1 cellular context compared by ENCODE assay signal in the genomic region with DNA sequence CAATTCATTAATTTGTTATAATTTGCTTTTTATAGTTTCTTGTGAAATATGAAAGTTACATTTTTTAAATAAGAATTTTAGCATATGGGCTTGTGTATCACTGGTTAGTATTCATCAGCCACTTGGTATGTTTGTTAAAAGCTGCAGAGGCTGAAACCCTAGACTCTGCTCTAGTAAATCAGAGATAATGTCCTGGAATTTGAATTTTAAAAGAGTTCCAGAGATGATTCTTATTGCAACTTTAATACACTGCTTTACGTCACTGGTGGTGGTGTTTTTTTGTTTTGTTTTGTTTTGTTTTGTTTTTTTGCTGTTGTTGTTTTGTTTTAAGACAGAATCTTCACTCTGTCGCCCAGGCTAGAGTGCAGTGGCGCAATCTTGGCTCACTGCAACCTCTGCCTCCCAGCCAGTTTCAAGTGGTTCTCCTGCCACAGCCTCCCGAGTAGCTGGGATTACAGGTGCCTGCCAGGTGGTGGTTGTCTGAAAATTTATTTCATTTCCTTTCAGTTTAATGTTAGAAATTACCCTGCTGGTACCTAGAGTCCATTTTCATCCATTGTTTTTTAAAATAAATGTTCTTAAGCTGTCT.
TF ChIP-seq lines count a peak whose summit lies in the region.

No MANE protein-coding gene starts in this region.

TF ChIP-seq in SK-N-SH treated with all-trans-retinoic acid at 6 μM for 48 hours, 23 proteins besides CTCF, POLR2A, EP300 and RAD21 (continued from another document):
- TF ChIP-seq, protein P1, sequence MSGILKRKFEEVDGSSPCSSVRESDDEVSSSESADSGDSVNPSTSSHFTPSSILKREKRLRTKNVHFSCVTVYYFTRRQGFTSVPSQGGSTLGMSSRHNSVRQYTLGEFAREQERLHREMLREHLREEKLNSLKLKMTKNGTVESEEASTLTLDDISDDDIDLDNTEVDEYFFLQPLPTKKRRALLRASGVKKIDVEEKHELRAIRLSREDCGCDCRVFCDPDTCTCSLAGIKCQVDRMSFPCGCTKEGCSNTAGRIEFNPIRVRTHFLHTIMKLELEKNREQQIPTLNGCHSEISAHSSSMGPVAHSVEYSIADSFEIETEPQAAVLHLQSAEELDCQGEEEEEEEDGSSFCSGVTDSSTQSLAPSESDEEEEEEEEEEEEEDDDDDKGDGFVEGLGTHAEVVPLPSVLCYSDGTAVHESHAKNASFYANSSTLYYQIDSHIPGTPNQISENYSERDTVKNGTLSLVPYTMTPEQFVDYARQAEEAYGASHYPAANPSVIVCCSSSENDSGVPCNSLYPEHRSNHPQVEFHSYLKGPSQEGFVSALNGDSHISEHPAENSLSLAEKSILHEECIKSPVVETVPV (CRISPR knock-in tag; IDR thresholded peaks at IDR 0.05), result no peak
- TF ChIP-seq OSR1 (CRISPR knock-in tag; IDR thresholded peaks at IDR 0.05), result no peak
- TF ChIP-seq ZFP30 (CRISPR knock-in tag; IDR thresholded peaks at IDR 0.05), result no peak
- TF ChIP-seq, protein P2, sequence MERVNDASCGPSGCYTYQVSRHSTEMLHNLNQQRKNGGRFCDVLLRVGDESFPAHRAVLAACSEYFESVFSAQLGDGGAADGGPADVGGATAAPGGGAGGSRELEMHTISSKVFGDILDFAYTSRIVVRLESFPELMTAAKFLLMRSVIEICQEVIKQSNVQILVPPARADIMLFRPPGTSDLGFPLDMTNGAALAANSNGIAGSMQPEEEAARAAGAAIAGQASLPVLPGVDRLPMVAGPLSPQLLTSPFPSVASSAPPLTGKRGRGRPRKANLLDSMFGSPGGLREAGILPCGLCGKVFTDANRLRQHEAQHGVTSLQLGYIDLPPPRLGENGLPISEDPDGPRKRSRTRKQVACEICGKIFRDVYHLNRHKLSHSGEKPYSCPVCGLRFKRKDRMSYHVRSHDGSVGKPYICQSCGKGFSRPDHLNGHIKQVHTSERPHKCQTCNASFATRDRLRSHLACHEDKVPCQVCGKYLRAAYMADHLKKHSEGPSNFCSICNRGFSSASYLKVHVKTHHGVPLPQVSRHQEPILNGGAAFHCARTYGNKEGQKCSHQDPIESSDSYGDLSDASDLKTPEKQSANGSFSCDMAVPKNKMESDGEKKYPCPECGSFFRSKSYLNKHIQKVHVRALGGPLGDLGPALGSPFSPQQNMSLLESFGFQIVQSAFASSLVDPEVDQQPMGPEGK (CRISPR knock-in tag; IDR thresholded peaks at IDR 0.05; ENCODE audit: borderline replicate concordance), result no peak
- TF ChIP-seq ZNF70 (CRISPR knock-in tag; IDR thresholded peaks at IDR 0.05), result no peak
- no peak for TF ChIP-seq ISL1 (CRISPR knock-in tag; IDR thresholded peaks at IDR 0.05)
- no peak for TF ChIP-seq BACH2 (CRISPR knock-in tag; IDR thresholded peaks at IDR 0.05; ENCODE audit: borderline replicate concordance)
- TF ChIP-seq, protein P3, sequence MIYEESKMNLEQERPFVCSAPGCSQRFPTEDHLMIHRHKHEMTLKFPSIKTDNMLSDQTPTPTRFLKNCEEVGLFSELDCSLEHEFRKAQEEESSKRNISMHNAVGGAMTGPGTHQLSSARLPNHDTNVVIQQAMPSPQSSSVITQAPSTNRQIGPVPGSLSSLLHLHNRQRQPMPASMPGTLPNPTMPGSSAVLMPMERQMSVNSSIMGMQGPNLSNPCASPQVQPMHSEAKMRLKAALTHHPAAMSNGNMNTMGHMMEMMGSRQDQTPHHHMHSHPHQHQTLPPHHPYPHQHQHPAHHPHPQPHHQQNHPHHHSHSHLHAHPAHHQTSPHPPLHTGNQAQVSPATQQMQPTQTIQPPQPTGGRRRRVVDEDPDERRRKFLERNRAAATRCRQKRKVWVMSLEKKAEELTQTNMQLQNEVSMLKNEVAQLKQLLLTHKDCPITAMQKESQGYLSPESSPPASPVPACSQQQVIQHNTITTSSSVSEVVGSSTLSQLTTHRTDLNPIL (CRISPR knock-in tag; IDR thresholded peaks at IDR 0.05; ENCODE audit: low read depth), result no peak
- no peak for TF ChIP-seq ZNF565 (CRISPR knock-in tag; conservative IDR thresholded peaks at IDR 0.05; ENCODE audit: low read depth)
- TF ChIP-seq TOX (CRISPR knock-in tag; IDR thresholded peaks at IDR 0.05; ENCODE audit: borderline replicate concordance), result no peak
- no peak for TF ChIP-seq ZFP3 (CRISPR knock-in tag; IDR thresholded peaks at IDR 0.05)
- TF ChIP-seq, protein P4, sequence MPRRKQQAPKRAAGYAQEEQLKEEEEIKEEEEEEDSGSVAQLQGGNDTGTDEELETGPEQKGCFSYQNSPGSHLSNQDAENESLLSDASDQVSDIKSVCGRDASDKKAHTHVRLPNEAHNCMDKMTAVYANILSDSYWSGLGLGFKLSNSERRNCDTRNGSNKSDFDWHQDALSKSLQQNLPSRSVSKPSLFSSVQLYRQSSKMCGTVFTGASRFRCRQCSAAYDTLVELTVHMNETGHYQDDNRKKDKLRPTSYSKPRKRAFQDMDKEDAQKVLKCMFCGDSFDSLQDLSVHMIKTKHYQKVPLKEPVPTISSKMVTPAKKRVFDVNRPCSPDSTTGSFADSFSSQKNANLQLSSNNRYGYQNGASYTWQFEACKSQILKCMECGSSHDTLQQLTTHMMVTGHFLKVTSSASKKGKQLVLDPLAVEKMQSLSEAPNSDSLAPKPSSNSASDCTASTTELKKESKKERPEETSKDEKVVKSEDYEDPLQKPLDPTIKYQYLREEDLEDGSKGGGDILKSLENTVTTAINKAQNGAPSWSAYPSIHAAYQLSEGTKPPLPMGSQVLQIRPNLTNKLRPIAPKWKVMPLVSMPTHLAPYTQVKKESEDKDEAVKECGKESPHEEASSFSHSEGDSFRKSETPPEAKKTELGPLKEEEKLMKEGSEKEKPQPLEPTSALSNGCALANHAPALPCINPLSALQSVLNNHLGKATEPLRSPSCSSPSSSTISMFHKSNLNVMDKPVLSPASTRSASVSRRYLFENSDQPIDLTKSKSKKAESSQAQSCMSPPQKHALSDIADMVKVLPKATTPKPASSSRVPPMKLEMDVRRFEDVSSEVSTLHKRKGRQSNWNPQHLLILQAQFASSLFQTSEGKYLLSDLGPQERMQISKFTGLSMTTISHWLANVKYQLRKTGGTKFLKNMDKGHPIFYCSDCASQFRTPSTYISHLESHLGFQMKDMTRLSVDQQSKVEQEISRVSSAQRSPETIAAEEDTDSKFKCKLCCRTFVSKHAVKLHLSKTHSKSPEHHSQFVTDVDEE (CRISPR knock-in tag; IDR thresholded peaks at IDR 0.05), result no peak
- no peak for TF ChIP-seq ESRRG (CRISPR knock-in tag; IDR thresholded peaks at IDR 0.05)
- no peak for TF ChIP-seq GLIS3 (CRISPR knock-in tag; IDR thresholded peaks at IDR 0.05)
- no peak for TF ChIP-seq CSDC2 (CRISPR knock-in tag; IDR thresholded peaks at IDR 0.05)
- TF ChIP-seq RARB (CRISPR knock-in tag; IDR thresholded peaks at IDR 0.05), result no peak
- TF ChIP-seq ZNF8 (CRISPR knock-in tag; IDR thresholded peaks at IDR 0.05), result no peak
- TF ChIP-seq SNAI2 (CRISPR knock-in tag; IDR thresholded peaks at IDR 0.05), result no peak
- no peak for TF ChIP-seq TCF4 (CRISPR knock-in tag; IDR thresholded peaks at IDR 0.05; ENCODE audit: borderline replicate concordance)
